8 cellular contexts compared by ENCODE assay signal in genomic region chr9:133184971-133185370, GRCh38. TPM values are rescaled to one million over a fixed set of nuclear protein-coding genes. Genes with fewer than 3 reads are reported as not detected.
DNase-seq lines count a peak whose midpoint lies in the region; ATAC-seq, FAIRE-seq and TF ChIP-seq lines count a peak whose summit lies in the region.

No MANE protein-coding gene starts in this region.

- H3K4me3 ChIP-seq in Karpas-422 (ENCODE audit: low read length), result no peak overlapping the region
- H3K4me3 ChIP-seq in PC-3 (ENCODE audit: low read length), result no peak overlapping the region
- H3K4me3 ChIP-seq in K562, result no peak overlapping the region

- peaks cover 7% of the 10 kb centered on the region for H3K4me1 ChIP-seq in Karpas-422 (ENCODE audit: low read length)
- 0 out of 2 replicates have a peak, but pooled peaks cover 4% of the 10 kb centered on the region for H3K4me1 ChIP-seq in PC-3 (ENCODE audit: insufficient read depth, low read length)
- peaks cover 4 to 15% of the 10 kb centered on the region in 2 experiments; a peak in 3 of 5 replicates for H3K4me1 ChIP-seq in K562 (replicated peaks in 1 of 2; ENCODE audit: control insufficient read depth in 2 of 2, insufficient read depth in 2 of 2, low read length in 2 of 2)

- CTCF ChIA-PET in PC-3 (lab: Charles Lee) (interaction anchor here (0.6 kb wide), 1 partner anchor 121 kb away, joined by 8 read pairs; no protein-coding TSS in a partner anchor), K562 (lab: Yijun Ruan, JAX; ENCODE audit: low intra/inter-chr PET ratio) (interaction anchor here (0.7 to 3.0 kb wide), 8 partner anchors 141 to 301 kb away, joined by 3 to 33 read pairs (median 6); no protein-coding TSS in a partner anchor)

- no peaks in the 10 kb centered on the region for H3K9me1 ChIP-seq in K562 (ENCODE audit: control insufficient read depth, insufficient read depth, low read length)

- H3K79me2 ChIP-seq in Karpas-422 (ENCODE audit: low read length) (no peaks in the 10 kb centered on the region), PC-3 (ENCODE audit: low read length) (no peaks in the 10 kb centered on the region), K562 (ENCODE audit: control insufficient read depth, insufficient read depth, low read length) (no peaks in the 10 kb centered on the region)

- no peaks in the 10 kb centered on the region for H3K27me3 ChIP-seq in Karpas-422 (ENCODE audit: low read length)
- no peaks in the 10 kb centered on the region for H3K27me3 ChIP-seq in PC-3 (ENCODE audit: low read length)
- H3K27me3 ChIP-seq in K562 (ENCODE audit: control insufficient read depth in 2 of 2, insufficient read depth in 2 of 2, low read length in 2 of 2), result peaks cover 19 to 34% of the 10 kb centered on the region in 2 experiments; a peak in 4 of 5 replicates

- H3K9me3 ChIP-seq in Karpas-422 (ENCODE audit: low read length) (no peaks in the 10 kb centered on the region), PC-3 (ENCODE audit: low read length) (no peaks in the 10 kb centered on the region), K562 (replicated peaks; ENCODE audit: control insufficient read depth, insufficient read depth, low read depth, low read length) (no peaks in the 10 kb centered on the region)

- 2% methylated on average over 7 of the region's 8 CpGs for WGBS in K562 (ENCODE audit: insufficient coverage, low coverage, missing lambda C conversion rate)

- peak; percentile 98 for FAIRE-seq in K562 (lab: Jason Lieb, UNC)

- no peaks in the 10 kb centered on the region for H3F3A ChIP-seq in PC-3 (ENCODE audit: low read length, unreplicated experiment)

- H4K20me1 ChIP-seq in Karpas-422 (ENCODE audit: insufficient read depth, low read depth, low read length), result no peaks in the 10 kb centered on the region
- no peaks in the 10 kb centered on the region for H4K20me1 ChIP-seq in PC-3 (ENCODE audit: low read length)
- no peaks in the 10 kb centered on the region for H4K20me1 ChIP-seq in K562 (replicated peaks; ENCODE audit: control insufficient read depth, insufficient read depth, low read length)

- peak; percentile 80 for ATAC-seq in PC-3
- peak; percentile 86 for ATAC-seq in K562
- ATAC-seq in HG03095 (IDR thresholded peaks at IDR 0.05; ENCODE audit: unreplicated experiment), result no peak

- peak; percentile 63 to 84 for TF ChIP-seq RAD21 in K562 (CRISPR knock-in tag; conservative IDR thresholded peaks at IDR 0.05 in 1 of 2, IDR thresholded peaks at IDR 0.05 in 1 of 2)

- H3K27ac ChIP-seq in Karpas-422 (ENCODE audit: low read length), result no peak overlapping the region
- H3K27ac ChIP-seq in PC-3 (ENCODE audit: low read length), result no peak overlapping the region
- no peak overlapping the region for H3K27ac ChIP-seq in K562 (ENCODE audit: extremely low read depth, low read depth, low read length)

- TF ChIP-seq CTCF in PC-3 (conservative IDR thresholded peaks at IDR 0.05; ENCODE audit: low read depth, low read length), result peak; percentile 61
- peak; percentile 71 to 88 (median 86) for TF ChIP-seq CTCF in K562 (IDR thresholded peaks at IDR 0.05 in 2 of 3, conservative IDR thresholded peaks at IDR 0.05 in 1 of 3; ENCODE audit: insufficient read depth in 2 of 3, low read depth in 1 of 3, low read length in 3 of 3)

- no peak overlapping the region for H2AFZ ChIP-seq in Karpas-422 (ENCODE audit: low read length)
- no peak overlapping the region for H2AFZ ChIP-seq in PC-3 (ENCODE audit: low read length)
- H2AFZ ChIP-seq in K562 (ENCODE audit: low read depth, low read length), result no peak overlapping the region

- no peak for TF ChIP-seq POLR2A in K562 (conservative IDR thresholded peaks at IDR 0.05)

- BruUV-seq in PC-3 (replicated peaks; lab: Mats Ljungman, UMichigan) (no TSS peak), K562 (replicated peaks; lab: Mats Ljungman, UMichigan) (no TSS peak)

- no peaks in the 10 kb centered on the region for H3K9me2 ChIP-seq in Karpas-422 (replicated peaks; ENCODE audit: insufficient read depth, low read length)
- H3K9me2 ChIP-seq in PC-3 (replicated peaks; ENCODE audit: low read length), result no peaks in the 10 kb centered on the region

- in situ Hi-C loops in K562 (cut with MboI), result loop anchor here (5.0 kb wide), 2 partner anchors 147 to 302 kb away; no protein-coding TSS in a partner anchor

- POLR2A ChIA-PET in PC-3 (lab: Charles Lee; ENCODE audit: unreplicated experiment) (no interaction called here), K562 (lab: Yijun Ruan, JAX) (interaction anchor here (2.0 kb wide), 1 partner anchor 163 kb away, joined by 4 read pairs; the partner anchor contains the start of genes MED22 and RPL7A)

- intact Hi-C loops in PC-3 (cut with micrococcal nuclease) (loop anchor here (5.0 kb wide), 1 partner anchor 302 kb away; no protein-coding TSS in a partner anchor), K562 (cut with micrococcal nuclease) (loop anchor here (2.0 to 5.0 kb wide), 3 partner anchors 52 to 302 kb away; no protein-coding TSS in a partner anchor)

- TF ChIP-seq EP300 in K562 (IDR thresholded peaks at IDR 0.05; ENCODE audit: low read length), result no peak

- H3K36me3 ChIP-seq in Karpas-422 (ENCODE audit: insufficient read depth, low read length) (no peaks in the 10 kb centered on the region), PC-3 (ENCODE audit: low read depth, low read length) (no peaks in the 10 kb centered on the region), K562 (ENCODE audit: control insufficient read depth, insufficient read depth, low read length) (no peaks in the 10 kb centered on the region)

- H3K4me2 ChIP-seq in Karpas-422 (ENCODE audit: low read depth, low read length, poor library complexity, severe bottlenecking), result peak overlapping the region; percentile 6
- H3K4me2 ChIP-seq in PC-3 (ENCODE audit: low read length), result no peak overlapping the region
- H3K4me2 ChIP-seq in K562 (ENCODE audit: insufficient read depth, low read length), result no peak overlapping the region

- DNase-seq in EH (ENCODE audit: low read depth) (peak; percentile 77), Karpas-422 (peak; percentile 82), PC-3 (peak; percentile 78), K562 (ENCODE audit: extremely low read depth in 1 of 4, low spot score in 3 of 4) (peak; percentile 69 to 83 (median 70)), inferior parietal cortex (ENCODE audit: extremely low spot score) (peak; percentile 85)
- DNase-seq in stimulated activated CD4-positive, alpha-beta T cell treated with anti-CD3 and anti-CD28 coated beads, Interleukin-4, amount 100 ng/mL, for 48 hours (ENCODE audit: low read depth in 2 of 2), result peak; percentile 13 to 23
- DNase-seq in activated CD4-positive, CD25-positive, alpha-beta regulatory T cell (lab: John Stamatoyannopoulos, UW), result no peak

- H3K9ac ChIP-seq in Karpas-422 (ENCODE audit: low read length) (no peak overlapping the region), PC-3 (ENCODE audit: low read length) (no peak overlapping the region), K562 (ENCODE audit: insufficient read depth in 1 of 2, low read depth in 2 of 2, low read length in 2 of 2) (no peak overlapping the region)

TF ChIP-seq in K562, 482 proteins besides CTCF, POLR2A, EP300 and RAD21 (continues in another document):
- no peak for TF ChIP-seq NFATC3 (IDR thresholded peaks at IDR 0.05)
- TF ChIP-seq CC2D1A (IDR thresholded peaks at IDR 0.05), result no peak

RNA-seq across cellular contexts. Expression of gene GBGT1, which starts 21.3 kb away (rescaled TPM):
- total RNA-seq in Karpas-422 (2014; rRNA removed; shearing (Covaris generic); ENCODE audit: low replicate concordance), result 5.2 TPM in 2 replicates
- total RNA-seq in PC-3 (2014; rRNA removed) (not detected in 2 replicates), K562 (2014; rRNA removed) (20.7 and 23.6 TPM in 2 replicates), K562 (2014; rRNA removed; fragmentation: Illumina TruSeq; extraction: Trizol) (6.3 and 9.4 TPM in 2 replicates), K562 (2015; rRNA removed; fragmentation: Illumina TruSeq; extraction: Trizol) (13.7 and 15.3 TPM in 2 replicates), K562 (2021) (24.6 and 25.8 TPM in 2 replicates)
- 36.0 and 113 TPM in 2 replicates for total RNA-seq in K562 (2011; cell fraction: chromatin; rRNA removed; ENCODE audit: low replicate concordance)
- 65.4 and 76.9 TPM in 2 replicates for total RNA-seq in K562 (2011; cell fraction: nucleolus; rRNA removed)
- 49.2 and 52.3 TPM in 2 replicates for total RNA-seq in K562 (2011; cell fraction: nucleoplasm; rRNA removed)
- polyA plus RNA-seq in K562 (2011; rRNA removed) (10.1 and 20.2 TPM in 2 replicates), K562 (2014; fragmentation: Illumina TruSeq; extraction: Trizol) (17.8 and 18.8 TPM in 2 replicates), K562 (2014; fragmentation: Nextera tagmentation; extraction: Ambion mirVana) (1 to 10 TPM in 1 of 2 experiments, under 1 TPM in 1; 0.55 to 1.6 TPM), K562 (2014; rRNA removed) (16.1 and 20.6 TPM in 2 replicates)
- polyA plus RNA-seq in K562 (2011; cell fraction: cytosol; rRNA removed), result 19.0 and 25.7 TPM in 2 replicates
- 44.6 and 60.7 TPM in 2 replicates for polyA plus RNA-seq in K562 (2011; cell fraction: nucleus; rRNA removed)
- polyA plus RNA-seq in K562 (2012), result 11.5 and 21.9 TPM in 2 replicates
- 12.7 and 14.4 TPM in 2 replicates for polyA minus RNA-seq in K562 (2011; rRNA and poly(A)+ RNA removed)
- 12.8 and 20.2 TPM in 2 replicates for polyA minus RNA-seq in K562 (2011; cell fraction: cytosol; rRNA and poly(A)+ RNA removed)
- 24.2 and 31.3 TPM in 2 replicates for polyA minus RNA-seq in K562 (2011; cell fraction: nucleus; rRNA and poly(A)+ RNA removed)

RNA-seq across cellular contexts. Expression of gene OBP2B, which starts 24.1 kb away (rescaled TPM):
- not detected in 2 replicates for total RNA-seq in Karpas-422 (2014; rRNA removed; shearing (Covaris generic); ENCODE audit: low replicate concordance)
- not detected in 2 replicates for total RNA-seq in PC-3 (2014; rRNA removed)
- not detected in 2 replicates for total RNA-seq in K562 (2011; cell fraction: chromatin; rRNA removed; ENCODE audit: low replicate concordance)
- not detected in 2 replicates for total RNA-seq in K562 (2011; cell fraction: nucleolus; rRNA removed)
- total RNA-seq in K562 (2011; cell fraction: nucleoplasm; rRNA removed), result not detected in 2 replicates
- total RNA-seq in K562 (2014; rRNA removed), result not detected in 2 replicates
- total RNA-seq in K562 (2014; rRNA removed; fragmentation: Illumina TruSeq; extraction: Trizol), result not detected in 2 replicates
- total RNA-seq in K562 (2015; rRNA removed; fragmentation: Illumina TruSeq; extraction: Trizol), result not detected in 2 replicates
- total RNA-seq in K562 (2021), result not detected in 2 replicates
- 0.12 TPM in 1 of 2 replicates, not detected in the other for polyA plus RNA-seq in K562 (2011; rRNA removed)
- not detected in 2 replicates for polyA plus RNA-seq in K562 (2011; cell fraction: cytosol; rRNA removed)
- 0.21 TPM in 1 of 2 replicates, not detected in the other for polyA plus RNA-seq in K562 (2011; cell fraction: nucleus; rRNA removed)
- not detected in 2 replicates for polyA plus RNA-seq in K562 (2012)
- polyA plus RNA-seq in K562 (2014; fragmentation: Illumina TruSeq; extraction: Trizol), result not detected in 2 replicates
- polyA plus RNA-seq in K562 (2014; fragmentation: Nextera tagmentation; extraction: Ambion mirVana), result not detected
- polyA plus RNA-seq in K562 (2014; rRNA removed), result not detected in 2 replicates
- not detected in 2 replicates for polyA minus RNA-seq in K562 (2011; rRNA and poly(A)+ RNA removed)
- not detected in 2 replicates for polyA minus RNA-seq in K562 (2011; cell fraction: cytosol; rRNA and poly(A)+ RNA removed)
- polyA minus RNA-seq in K562 (2011; cell fraction: nucleus; rRNA and poly(A)+ RNA removed), result not detected in 2 replicates

Comparison
In these comparisons a context has a peak if more than half of its experiments do, and no peak if none do; other contexts are left out.
1. DNase-seq: peak in EH (single experiment), Karpas-422 (single experiment), PC-3 (single experiment), K562 (4 of 4), inferior parietal cortex (single experiment) and stimulated activated CD4-positive, alpha-beta T cell treated with anti-CD3 and anti-CD28 coated beads, Interleukin-4, amount 100 ng/mL, for 48 hours (2 of 2); none in activated CD4-positive, CD25-positive, alpha-beta regulatory T cell (0 of 4).